8 cellular contexts compared by ENCODE assay signal in the genomic region with DNA sequence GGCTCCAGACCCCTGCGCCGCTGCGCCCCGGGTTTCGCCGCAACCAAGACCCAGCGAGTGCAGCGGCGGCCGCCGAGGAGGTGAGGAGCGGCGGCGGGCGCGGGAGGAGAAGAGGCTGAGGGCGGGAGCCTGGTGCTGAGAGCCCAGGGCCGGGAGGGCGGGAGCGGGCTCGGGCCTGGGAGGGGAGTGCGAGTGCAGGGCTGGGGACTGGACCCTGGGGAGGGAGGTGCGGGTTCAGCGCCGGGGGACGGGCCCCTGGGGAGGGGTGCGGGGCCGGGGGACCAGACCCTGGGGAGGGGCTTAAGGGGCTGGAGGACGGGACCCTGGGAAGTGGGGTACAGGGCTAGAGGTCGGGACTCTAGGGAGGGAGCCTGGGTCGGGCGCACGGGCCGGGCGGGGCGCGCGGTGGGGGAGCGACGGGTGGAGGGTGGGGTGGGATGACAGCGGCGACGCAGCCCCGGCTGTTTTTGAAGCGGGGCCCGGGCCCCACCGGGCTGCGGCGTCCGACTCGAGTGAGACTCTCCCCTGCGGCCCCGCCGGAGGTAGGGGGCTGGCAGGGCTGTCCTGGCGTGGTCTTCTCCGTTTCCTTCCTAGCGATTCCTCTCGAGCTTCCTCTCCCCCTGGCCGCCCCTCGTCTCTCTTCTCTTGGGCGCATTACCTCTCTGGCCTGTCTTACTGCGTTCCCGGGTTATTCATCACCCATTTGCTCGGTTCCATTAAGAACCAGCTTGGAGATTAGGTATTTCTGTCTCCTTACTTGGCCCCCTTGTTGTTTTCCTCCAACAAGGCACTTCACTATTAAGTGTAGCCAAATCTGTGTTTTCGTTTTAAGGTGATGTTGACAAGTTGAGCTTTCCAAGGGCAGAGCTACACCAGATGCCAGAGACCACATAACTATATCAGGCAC. TPM values are rescaled to one million over a fixed set of nuclear protein-coding genes. Genes with fewer than 3 reads are reported as not detected.
DNase-seq lines count a peak whose midpoint lies in the region; FAIRE-seq and TF ChIP-seq lines count a peak whose summit lies in the region.

No MANE protein-coding gene starts in this region.

- peak overlapping the region; percentile 93 for H3K4me2 ChIP-seq in OCI-LY3 (ENCODE audit: low read length)

- H2AFZ ChIP-seq in OCI-LY3 (ENCODE audit: low read depth, low read length) = peak overlapping the region; percentile 49; the same call in 1 of the 2 replicates

- H3K27me3 ChIP-seq in OCI-LY3 (ENCODE audit: low read depth, low read length) (no peaks in the 10 kb centered on the region), left ventricle myocardium inferior (ENCODE audit: low read depth) (no peaks in the 10 kb centered on the region)

- H3K27ac ChIP-seq in OCI-LY3 (ENCODE audit: low read length) (peak overlapping the region; percentile 75), left ventricle myocardium inferior (replicated peaks) (peak overlapping the region; percentile 88)

- peak; percentile 62 for DNase-seq in GM10266 (ENCODE audit: extremely low spot score)
- DNase-seq in HEK293T (ENCODE audit: extremely low spot score) = peak; percentile 51
- peak; percentile 48 for DNase-seq in activated naive CD8-positive, alpha-beta T cell treated with anti-CD3 and anti-CD28 coated beads for 36 hours
- peak; percentile 24 for DNase-seq in left ventricle myocardium inferior
- DNase-seq in retina = peak; percentile 25
- no peak for DNase-seq in GF-D8 (lab: John Stamatoyannopoulos, UW)
- DNase-seq in D721Med (ENCODE audit: insufficient read length, low spot score) = no peak

- H3K4me1 ChIP-seq in OCI-LY3 (ENCODE audit: low read length) (peaks cover 14% of the 10 kb centered on the region), left ventricle myocardium inferior (peaks cover 56% of the 10 kb centered on the region)

- H3K36me3 Mint-ChIP-seq in activated naive CD8-positive, alpha-beta T cell treated with anti-CD3 and anti-CD28 coated beads for 36 hours = peaks cover 41% of the 10 kb centered on the region

- FAIRE-seq in D721Med (lab: Jason Lieb, UNC) = no peak

- H3K9me3 Mint-ChIP-seq in activated naive CD8-positive, alpha-beta T cell treated with anti-CD3 and anti-CD28 coated beads for 36 hours = no peaks in the 10 kb centered on the region

- peaks cover 57% of the 10 kb centered on the region for H3K4me1 Mint-ChIP-seq in activated naive CD8-positive, alpha-beta T cell treated with anti-CD3 and anti-CD28 coated beads for 36 hours

- peak overlapping the region; percentile 77 for H3K9ac ChIP-seq in OCI-LY3 (ENCODE audit: low read length)

- CTCF ChIA-PET in HEK293T (lab: Yijun Ruan, JAX) = interaction anchor here (1.0 kb wide), 1 partner anchor 195 kb away, joined by 3 read pairs; no protein-coding TSS in a partner anchor

- H3K4me3 ChIP-seq in OCI-LY3 (ENCODE audit: low read length) = peak overlapping the region; percentile 90
- peak overlapping the region; percentile 84 for H3K4me3 ChIP-seq in left ventricle myocardium inferior

- H3K9me3 ChIP-seq in OCI-LY3 (ENCODE audit: insufficient read depth, low read length) (no peaks in the 10 kb centered on the region), left ventricle myocardium inferior (replicated peaks) (no peaks in the 10 kb centered on the region)

- POLR2A ChIA-PET in HEK293T (lab: Yijun Ruan, JAX) = interaction anchor here (0.5 to 1.7 kb wide), 27 partner anchors 9 to 237 kb away, joined by 3 to 16 read pairs (median 4); no protein-coding TSS in a partner anchor

- H3K4me3 Mint-ChIP-seq in activated naive CD8-positive, alpha-beta T cell treated with anti-CD3 and anti-CD28 coated beads for 36 hours = peak overlapping the region; percentile 96

- H3K36me3 ChIP-seq in OCI-LY3 (replicated peaks; ENCODE audit: low read depth, low read length) (peaks cover 34% of the 10 kb centered on the region), left ventricle myocardium inferior (peaks cover 24% of the 10 kb centered on the region)

- intact Hi-C loops in left ventricle myocardium inferior (cut with micrococcal nuclease) = no loop called here

- H3K79me2 ChIP-seq in OCI-LY3 (ENCODE audit: low read length) = peaks cover 93% of the 10 kb centered on the region

- H4K20me1 ChIP-seq in OCI-LY3 (ENCODE audit: insufficient read depth, low read length) = 0 out of 2 replicates have a peak, but pooled peaks cover 17% of the 10 kb centered on the region

- no peaks in the 10 kb centered on the region for H3K27me3 Mint-ChIP-seq in activated naive CD8-positive, alpha-beta T cell treated with anti-CD3 and anti-CD28 coated beads for 36 hours

- TF ChIP-seq CTCF in GM10266 (IDR thresholded peaks at IDR 0.05; ENCODE audit: control insufficient read depth, insufficient read depth, low read depth, missing control alignments) = no peak
- TF ChIP-seq CTCF in OCI-LY3 (IDR thresholded peaks at IDR 0.05; ENCODE audit: low read depth, low read length) = no peak
- no peak for TF ChIP-seq CTCF in left ventricle myocardium inferior (IDR thresholded peaks at IDR 0.05; ENCODE audit: borderline replicate concordance)
- TF ChIP-seq CTCF in D721Med (IDR thresholded peaks at IDR 0.05; ENCODE audit: insufficient read depth, missing control alignments) = no peak

- H3K27ac Mint-ChIP-seq in activated naive CD8-positive, alpha-beta T cell treated with anti-CD3 and anti-CD28 coated beads for 36 hours = peak overlapping the region; percentile 97

TF ChIP-seq in HEK293T, 16 proteins besides CTCF, POLR2A, EP300 and RAD21:
- TF ChIP-seq FOXM1 (IDR thresholded peaks at IDR 0.05; ENCODE audit: borderline replicate concordance) (no peak), SP1 (IDR thresholded peaks at IDR 0.05) (no peak)

RNA-seq across cellular contexts. Expression of gene NUP50, which starts 0.7 kb away (rescaled TPM):
- total RNA-seq in activated naive CD8-positive, alpha-beta T cell treated with anti-CD3 and anti-CD28 coated beads for 36 hours = 100 to 1,000 TPM; 156 to 164 TPM
- total RNA-seq in left ventricle myocardium inferior = 12.9 TPM

Comparison
In these comparisons a context has a peak if more than half of its experiments do, and no peak if none do; other contexts are left out.
1. DNase-seq: peak in GM10266 (single experiment), HEK293T (single experiment), activated naive CD8-positive, alpha-beta T cell treated with anti-CD3 and anti-CD28 coated beads for 36 hours (single experiment), left ventricle myocardium inferior (single experiment) and retina (single experiment); none in GF-D8 (single experiment) and D721Med (single experiment).
2. RNA of gene NUP50, which starts 0.7 kb away (total RNA-seq): 156 to 164 TPM in activated naive CD8-positive, alpha-beta T cell treated with anti-CD3 and anti-CD28 coated beads for 36 hours; 12.9 TPM in left ventricle myocardium inferior (single experiment); every median in the first group is over 10 times any median in the second.